Comparison of ENCODE assay signal across 21 cellular contexts in genomic region chr3:58210761-58211477, GRCh38. TPM values are rescaled to one million over a fixed set of nuclear protein-coding genes. Genes with fewer than 3 reads are reported as not detected.
A peak's percentile ranks its signal among the peaks of the same experiment; 100 is the strongest.
DNase-seq lines count a peak whose midpoint lies in the region; ATAC-seq and TF ChIP-seq lines count a peak whose summit lies in the region.
"Had no signal": no experiment of that assay in that cellular context is flagged by ENCODE, and none has a peak within 500 bp of the region (broad histone marks: within the 10 kb centered on the region; RNA-seq: fewer than 3 reads in every experiment).

DNASE1L3 (minus strand) TSS chr3:58210972; CDS start chr3:58210906, 66 bp downstream.

- no peaks in the 10 kb centered on the region for H3K36me3 ChIP-seq in lower lobe of right lung
- no peaks in the 10 kb centered on the region for H3K36me3 ChIP-seq in PC-3 (ENCODE audit: low read depth, low read length)
- H3K36me3 ChIP-seq: upper lobe of left lung had no signal

- H3K9me2 ChIP-seq in PC-3 (replicated peaks; ENCODE audit: low read length): no peaks in the 10 kb centered on the region

- POLR2A ChIA-PET in PC-3 (lab: Charles Lee; ENCODE audit: unreplicated experiment): no interaction called here

- H2AFZ ChIP-seq in PC-3 (ENCODE audit: low read length): no peak within 1 kb of the TSS

- no peak within 1 kb of the TSS for H3K4me3 Mint-ChIP-seq in stimulated activated naive B cell treated with anti-CD40 and anti-IgM and Interleukin-4, amounts not matched to agents 10 μg/mL and 1 μg/mL and 100 μg/mL, for 72 hours
- H3K4me3 Mint-ChIP-seq: activated CD4-positive, alpha-beta T cell treated with anti-CD3 and anti-CD28 coated beads, Interleukin-2, amount 10 ng/mL, durations not matched to agents 24 days and 14 days had no signal

- H3K27me3 Mint-ChIP-seq in stimulated activated naive B cell treated with anti-CD40 and anti-IgM and Interleukin-4, amounts not matched to agents 10 μg/mL and 1 μg/mL and 100 μg/mL, for 72 hours: no peaks in the 10 kb centered on the region

- no peaks in the 10 kb centered on the region for H3K9me3 ChIP-seq in lower lobe of right lung
- no peaks in the 10 kb centered on the region for H3K9me3 ChIP-seq in PC-3 (ENCODE audit: low read length)
- H3K9me3 ChIP-seq: upper lobe of left lung had no signal

- no peak within 1 kb of the TSS for H3K4me2 ChIP-seq in PC-3 (ENCODE audit: low read length)

- H3K79me2 ChIP-seq in PC-3 (ENCODE audit: low read length): no peaks in the 10 kb centered on the region

- TF ChIP-seq CTCF in VCaP (conservative IDR thresholded peaks at IDR 0.05): no peak
- no peak for TF ChIP-seq CTCF in coronary artery (IDR thresholded peaks at IDR 0.05)
- TF ChIP-seq CTCF in lower lobe of right lung (IDR thresholded peaks at IDR 0.05): no peak
- TF ChIP-seq CTCF in PC-3 (conservative IDR thresholded peaks at IDR 0.05; ENCODE audit: low read depth, low read length): no peak

- intact Hi-C loops in lower lobe of right lung (cut with DNase I): no loop called here
- intact Hi-C loops in PC-3 (cut with micrococcal nuclease): no loop called here

- H4K20me1 ChIP-seq in PC-3 (ENCODE audit: low read length): no peaks in the 10 kb centered on the region

- no peaks in the 10 kb centered on the region for H3K9me3 Mint-ChIP-seq in stimulated activated naive B cell treated with anti-CD40 and anti-IgM and Interleukin-4, amounts not matched to agents 10 μg/mL and 1 μg/mL and 100 μg/mL, for 72 hours
- H3K9me3 Mint-ChIP-seq: activated CD4-positive, alpha-beta T cell treated with anti-CD3 and anti-CD28 coated beads, Interleukin-2, amount 10 ng/mL, durations not matched to agents 24 days and 14 days had no signal

- CTCF ChIA-PET in PC-3 (lab: Charles Lee): no interaction called here

- ATAC-seq in lower lobe of right lung (no peak), GM21786 (IDR thresholded peaks at IDR 0.05; ENCODE audit: unreplicated experiment) (no peak), PC-3 (no peak)
- no peak for ATAC-seq in stimulated activated naive B cell treated with anti-CD40 and anti-IgM and Interleukin-4, amounts not matched to agents 10 μg/mL and 1 μg/mL and 100 μg/mL, for 72 hours (replicated peaks)
- ATAC-seq: Right ventricle myocardium inferior; stimulated activated naive CD8-positive, alpha-beta T cell treated with anti-CD3 and anti-CD28 coated beads, Interleukin-15, Interleukin-2, amounts not matched to agents 100 U/mL and 50 U/mL, for 24 hours had no signal

- DNase-seq in coronary artery (ENCODE audit: low spot score): peak; percentile 47
- DNase-seq in lower lobe of right lung: no peak
- DNase-seq in stimulated activated naive B cell treated with anti-CD40 and anti-IgM and Interleukin-4, amounts not matched to agents 10 μg/mL and 1 μg/mL and 100 μg/mL, for 72 hours: no peak
- no peak for DNase-seq in NCI-H1930 (lab: John Stamatoyannopoulos, UW)
- DNase-seq in NCI-H1417 (lab: John Stamatoyannopoulos, UW): no peak
- no peak for DNase-seq in PC-3
- DNase-seq: activated CD4-positive, alpha-beta T cell treated with anti-CD3 and anti-CD28 coated beads, Interleukin-2, amount 10 ng/mL, durations not matched to agents 24 days and 14 days; activated CD8-positive, alpha-beta memory T cell treated with anti-CD3 and anti-CD28 coated beads, Interleukin-2, amount 50 U/mL, for 4 hours; AML-193; anterior cingulate cortex; hippocampal formation; islet precursor cell; NCI-H1105; NCI-H526; stimulated activated naive CD8-positive, alpha-beta T cell treated with anti-CD3 and anti-CD28 coated beads, Interleukin-15, Interleukin-2, amounts not matched to agents 100 U/mL and 50 U/mL, for 24 hours; upper lobe of left lung had no signal

- no peaks in the 10 kb centered on the region for H3K36me3 Mint-ChIP-seq in stimulated activated naive B cell treated with anti-CD40 and anti-IgM and Interleukin-4, amounts not matched to agents 10 μg/mL and 1 μg/mL and 100 μg/mL, for 72 hours

- no peak within 1 kb of the TSS for H3K9ac ChIP-seq in PC-3 (ENCODE audit: low read length)

- H3K4me1 ChIP-seq in lower lobe of right lung: peaks cover 15% of the 10 kb centered on the region
- peaks cover 40% of the 10 kb centered on the region for H3K4me1 ChIP-seq in PC-3 (ENCODE audit: insufficient read depth, low read length)

- H3K27ac ChIP-seq in VCaP (peak within 1 kb of the TSS; percentile 42; the same call in 1 of the 2 replicates), coronary artery (no peak within 1 kb of the TSS), lower lobe of right lung (no peak within 1 kb of the TSS), PC-3 (ENCODE audit: low read length) (no peak within 1 kb of the TSS)
- H3K27ac ChIP-seq: upper lobe of left lung had no signal

- H3K4me1 Mint-ChIP-seq in stimulated activated naive B cell treated with anti-CD40 and anti-IgM and Interleukin-4, amounts not matched to agents 10 μg/mL and 1 μg/mL and 100 μg/mL, for 72 hours: peaks cover 39 to 69% of the 10 kb centered on the region in 2 donors

- no TSS peak for BruUV-seq in PC-3 (replicated peaks; lab: Mats Ljungman, UMichigan)

- H3K27me3 ChIP-seq in lower lobe of right lung (ENCODE audit: low read depth) (no peaks in the 10 kb centered on the region), PC-3 (ENCODE audit: low read length) (no peaks in the 10 kb centered on the region)
- H3K27me3 ChIP-seq: upper lobe of left lung had no signal

- H3K4me3 ChIP-seq in coronary artery (peak within 1 kb of the TSS; percentile 6), lower lobe of right lung (no peak within 1 kb of the TSS), PC-3 (ENCODE audit: low read length) (no peak within 1 kb of the TSS)
- H3K4me3 ChIP-seq: upper lobe of left lung had no signal

- peak within 1 kb of the TSS; percentile 88 for H3K27ac Mint-ChIP-seq in stimulated activated naive B cell treated with anti-CD40 and anti-IgM and Interleukin-4, amounts not matched to agents 10 μg/mL and 1 μg/mL and 100 μg/mL, for 72 hours
- H3K27ac Mint-ChIP-seq: activated CD4-positive, alpha-beta T cell treated with anti-CD3 and anti-CD28 coated beads, Interleukin-2, amount 10 ng/mL, durations not matched to agents 24 days and 14 days had no signal

- H3F3A ChIP-seq in PC-3 (ENCODE audit: low read length, unreplicated experiment): no peaks in the 10 kb centered on the region

RNA-seq across cellular contexts. Expression of gene DNASE1L3, which starts in this region (rescaled TPM):
- 12.0 TPM for total RNA-seq in lower lobe of right lung
- total RNA-seq in PC-3 (2014; rRNA removed): 0.36 and 0.63 TPM in 2 replicates
- total RNA-seq: activated CD4-positive, alpha-beta T cell treated with anti-CD3 and anti-CD28 coated beads, Interleukin-2, amount 10 ng/mL, durations not matched to agents 24 days and 14 days; HT1080; LHCN-M2 had no signal
